ENCODE assay signal across 1 cellular context in genomic region chr1:24693827-24694379, GRCh38.
TF ChIP-seq lines count a peak whose summit lies in the region.

No MANE protein-coding gene starts in this region.

TF ChIP-seq in K562, 482 proteins besides CTCF, POLR2A, EP300 and RAD21:
- TF ChIP-seq FOXJ2 (tag; IDR thresholded peaks at IDR 0.05) (no peak), ATF3 (IDR thresholded peaks at IDR 0.05) (peak; percentile 57; the same call in 1 of the 2 replicates), ATF3 (CRISPR knock-in tag; conservative IDR thresholded peaks at IDR 0.05) (no peak), ZFX (CRISPR knock-in tag; IDR thresholded peaks at IDR 0.05) (no peak), NFE2 (IDR thresholded peaks at IDR 0.05; ENCODE audit: low read depth) (no peak), CTBP1 (IDR thresholded peaks at IDR 0.05; ENCODE audit: borderline replicate concordance) (no peak), CEBPG (CRISPR knock-in tag; IDR thresholded peaks at IDR 0.05) (0 out of 2 replicates have a peak, but pooled peaks have one; percentile 27), CEBPG (tag; conservative IDR thresholded peaks at IDR 0.05 in 1 of 2, IDR thresholded peaks at IDR 0.05 in 1 of 2) (peak; percentile 58 to 70), RBM25 (IDR thresholded peaks at IDR 0.05; ENCODE audit: low read depth, low read length, severe bottlenecking) (peak; percentile 40), POLR2G (IDR thresholded peaks at IDR 0.05; ENCODE audit: low read depth, low read length) (no peak), CBFB (CRISPR knock-in tag; IDR thresholded peaks at IDR 0.05) (peak; percentile 40; the same call in 1 of the 2 replicates), ZNF583 (CRISPR knock-in tag; IDR thresholded peaks at IDR 0.05) (no peak), ZFP36 (IDR thresholded peaks at IDR 0.05; ENCODE audit: low read depth, low read length, partially characterized antibody) (peak; percentile 74), ZNF12 (CRISPR knock-in tag; IDR thresholded peaks at IDR 0.05) (peak; percentile 74; the same call in 1 of the 2 replicates), SMARCA5 (IDR thresholded peaks at IDR 0.05) (peak; percentile 31; the same call in 1 of the 2 replicates), HINFP (tag; conservative IDR thresholded peaks at IDR 0.05; ENCODE audit: low read depth) (no peak), BCOR (IDR thresholded peaks at IDR 0.05) (peak; percentile 70), NR2C2 (CRISPR knock-in tag; IDR thresholded peaks at IDR 0.05) (no peak), NR2C2 (tag; IDR thresholded peaks at IDR 0.05) (peak; percentile 40; the same call in 1 of the 2 replicates), ETV5 (CRISPR knock-in tag; IDR thresholded peaks at IDR 0.05; ENCODE audit: low read depth) (peak; percentile 68; the same call in 1 of the 2 replicates), LEF1 (IDR thresholded peaks at IDR 0.05) (no peak)
- TF ChIP-seq, protein P1, sequence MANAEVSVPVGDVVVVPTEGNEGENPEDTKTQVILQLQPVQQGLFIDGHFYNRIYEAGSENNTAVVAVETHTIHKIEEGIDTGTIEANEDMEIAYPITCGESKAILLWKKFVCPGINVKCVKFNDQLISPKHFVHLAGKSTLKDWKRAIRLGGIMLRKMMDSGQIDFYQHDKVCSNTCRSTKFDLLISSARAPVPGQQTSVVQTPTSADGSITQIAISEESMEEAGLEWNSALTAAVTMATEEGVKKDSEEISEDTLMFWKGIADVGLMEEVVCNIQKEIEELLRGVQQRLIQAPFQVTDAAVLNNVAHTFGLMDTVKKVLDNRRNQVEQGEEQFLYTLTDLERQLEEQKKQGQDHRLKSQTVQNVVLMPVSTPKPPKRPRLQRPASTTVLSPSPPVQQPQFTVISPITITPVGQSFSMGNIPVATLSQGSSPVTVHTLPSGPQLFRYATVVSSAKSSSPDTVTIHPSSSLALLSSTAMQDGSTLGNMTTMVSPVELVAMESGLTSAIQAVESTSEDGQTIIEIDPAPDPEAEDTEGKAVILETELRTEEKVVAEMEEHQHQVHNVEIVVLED (CRISPR knock-in tag; IDR thresholded peaks at IDR 0.05): no peak
